7 cellular contexts compared by ENCODE assay signal in the genomic region with DNA sequence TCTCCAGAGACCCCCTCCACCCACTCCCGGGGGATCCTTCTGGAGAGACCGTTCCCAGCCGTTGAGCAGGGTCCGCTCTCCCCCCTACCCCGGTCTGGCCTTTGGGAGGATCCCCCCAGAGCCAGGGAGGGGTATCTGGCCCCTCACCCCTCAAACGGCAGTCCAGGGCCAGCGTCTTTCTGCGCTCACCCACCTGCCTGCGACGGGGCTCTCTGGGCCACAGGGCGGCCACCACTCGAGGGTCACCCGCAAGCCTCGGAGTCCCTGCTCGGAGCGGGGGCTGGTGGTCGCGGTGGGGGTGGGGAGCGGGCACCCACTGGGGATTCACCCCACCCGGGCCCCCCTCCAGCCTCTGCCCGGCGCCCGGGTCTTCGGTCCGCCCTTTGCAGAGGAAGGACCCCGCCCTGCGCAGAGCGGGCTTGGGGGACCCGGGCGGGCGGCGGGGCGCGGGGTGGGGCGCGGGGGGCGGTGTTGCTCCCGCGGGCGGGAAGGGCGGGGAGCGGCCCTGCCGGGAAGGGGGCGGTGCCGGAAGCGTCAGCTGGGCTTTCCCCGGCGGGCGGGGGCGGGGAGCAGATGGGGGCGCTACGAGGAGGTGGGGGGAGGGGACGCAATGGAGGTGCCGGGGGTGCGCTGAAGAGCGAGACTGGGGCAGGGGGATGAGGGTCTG. TPM values are rescaled to one million over a fixed set of nuclear protein-coding genes. Genes with fewer than 3 reads are reported as not detected.
DNase-seq lines count a peak whose midpoint lies in the region; ATAC-seq and TF ChIP-seq lines count a peak whose summit lies in the region.

No MANE protein-coding gene starts in this region.

- H3K9me3 Mint-ChIP-seq in activated naive CD4-positive, alpha-beta T cell treated with anti-CD3 and anti-CD28 coated beads, Interleukin-2, amount 10 ng/mL, durations not matched to agents 7 days and 5 days, result no peaks in the 10 kb centered on the region

- H3K27ac ChIP-seq in RWPE2 (ENCODE audit: poor library complexity, severe bottlenecking) (peak overlapping the region; percentile 76), gastrocnemius medialis (peak overlapping the region; percentile 96 to 99 (median 96))

- ATAC-seq in RWPE2 (ENCODE audit: low read depth) (peak; percentile 2; the same call in 1 of the 3 replicates), left cardiac atrium (peak; percentile 29 to 51), gastrocnemius medialis (no peak), GM18519 (IDR thresholded peaks at IDR 0.05; ENCODE audit: low FRiP score, unreplicated experiment) (no peak)

- intact Hi-C loops in left cardiac atrium (cut with DNase I), result loop anchor here (5.0 kb wide), 2 partner anchors 37 to 57 kb away; no protein-coding TSS in a partner anchor
- intact Hi-C loops in gastrocnemius medialis (cut with DNase I; ENCODE audit: low total_unique reads), result loop anchor here (5.0 to 10.0 kb wide), 2 partner anchors 270 to 407 kb away; a partner anchor contains a TSS

- H3K27me3 ChIP-seq in H7 (ENCODE audit: control insufficient read depth, insufficient read depth, low read length) (peaks cover 4% of the 10 kb centered on the region), RWPE2 (ENCODE audit: insufficient read depth, poor library complexity, severe bottlenecking) (no peaks in the 10 kb centered on the region), gastrocnemius medialis (no peaks in the 10 kb centered on the region)

- H3K4me3 ChIP-seq in H7 (ENCODE audit: insufficient read depth, low read depth, low read length) (peak overlapping the region; percentile 34), RWPE2 (ENCODE audit: severe bottlenecking) (peak overlapping the region; percentile 29), gastrocnemius medialis (peak overlapping the region; percentile 51 to 87 (median 60))

- peak overlapping the region; percentile 62 for H3K27ac Mint-ChIP-seq in activated naive CD4-positive, alpha-beta T cell treated with anti-CD3 and anti-CD28 coated beads, Interleukin-2, amount 10 ng/mL, durations not matched to agents 7 days and 5 days

- no peaks in the 10 kb centered on the region for H3K36me3 Mint-ChIP-seq in activated naive CD4-positive, alpha-beta T cell treated with anti-CD3 and anti-CD28 coated beads, Interleukin-2, amount 10 ng/mL, durations not matched to agents 7 days and 5 days

- TF ChIP-seq POLR2A in gastrocnemius medialis (IDR thresholded peaks at IDR 0.05), result no peak

- no peaks in the 10 kb centered on the region for H3K27me3 Mint-ChIP-seq in activated naive CD4-positive, alpha-beta T cell treated with anti-CD3 and anti-CD28 coated beads, Interleukin-2, amount 10 ng/mL, durations not matched to agents 7 days and 5 days

- peak; percentile 95 for DNase-seq in H7
- DNase-seq in RWPE2 (ENCODE audit: low spot score), result no peak
- DNase-seq in activated naive CD4-positive, alpha-beta T cell treated with anti-CD3 and anti-CD28 coated beads, Interleukin-2, amount 10 ng/mL, durations not matched to agents 7 days and 5 days, result peak; percentile 91
- peak; percentile 93 for DNase-seq in left cardiac atrium
- DNase-seq in gastrocnemius medialis, result peak; percentile 72 to 77
- DNase-seq in HT-29 (ENCODE audit: low spot score), result no peak

- TF ChIP-seq CTCF in RWPE2 (IDR thresholded peaks at IDR 0.05; ENCODE audit: poor library complexity, severe bottlenecking), result no peak
- TF ChIP-seq CTCF in gastrocnemius medialis (IDR thresholded peaks at IDR 0.05 in 4 of 5, conservative IDR thresholded peaks at IDR 0.05 in 1 of 5), result no peak

- in situ Hi-C loops in gastrocnemius medialis (cut with MboI; ENCODE audit: low sequenced_read_pairs in 4 of 4), result loop anchor here (5.0 to 10.0 kb wide), 6 partner anchors 50 to 270 kb away; a partner anchor contains a TSS

- H3K9me3 ChIP-seq in RWPE2 (ENCODE audit: severe bottlenecking), result no peaks in the 10 kb centered on the region
- no peaks in the 10 kb centered on the region for H3K9me3 ChIP-seq in gastrocnemius medialis

- H3K4me1 ChIP-seq in RWPE2 (ENCODE audit: insufficient read depth, poor library complexity, severe bottlenecking) (peaks cover 12% of the 10 kb centered on the region), gastrocnemius medialis (peaks cover 60 to 61% of the 10 kb centered on the region in 2 donors)

- peak overlapping the region; percentile 60 for H3K4me3 Mint-ChIP-seq in activated naive CD4-positive, alpha-beta T cell treated with anti-CD3 and anti-CD28 coated beads, Interleukin-2, amount 10 ng/mL, durations not matched to agents 7 days and 5 days

- H3K36me3 ChIP-seq in H7 (replicated peaks; ENCODE audit: control insufficient read depth, insufficient read depth, low read length) (no peaks in the 10 kb centered on the region), RWPE2 (ENCODE audit: low read depth) (no peaks in the 10 kb centered on the region), gastrocnemius medialis (no peaks in the 10 kb centered on the region)

- CTCF ChIA-PET in activated naive CD4-positive, alpha-beta T cell treated with anti-CD3 and anti-CD28 coated beads, Interleukin-2, amount 10 ng/mL, durations not matched to agents 7 days and 5 days (lab: Charles Lee), result no interaction called here

- H3K4me1 Mint-ChIP-seq in activated naive CD4-positive, alpha-beta T cell treated with anti-CD3 and anti-CD28 coated beads, Interleukin-2, amount 10 ng/mL, durations not matched to agents 7 days and 5 days, result peaks cover 47% of the 10 kb centered on the region

RNA-seq across cellular contexts. Expression of a gene that starts 16.6 kb away (rescaled TPM):
- total RNA-seq in H7 (2014; rRNA removed; shearing (Covaris generic)), result 22.8 and 45.6 TPM in 2 replicates
- total RNA-seq in left cardiac atrium, result 10 to 100 TPM; 30.1 to 43.7 TPM
- total RNA-seq in gastrocnemius medialis, result 10 to 100 TPM in 3 of 4 donors, 1 to 10 TPM in 1; 8.9 to 15.0 (median 13.0) TPM
- total RNA-seq in HT-29 (2014; rRNA removed; shearing (Covaris generic)), result 70.4 and 75.0 TPM in 2 replicates

RNA-seq across cellular contexts. Expression of a gene that starts 16.8 kb away (rescaled TPM):
- 28.5 and 32.9 TPM in 2 replicates for total RNA-seq in H7 (2014; rRNA removed; shearing (Covaris generic))
- total RNA-seq in left cardiac atrium (10 to 100 TPM; 15.3 to 15.9 TPM), gastrocnemius medialis (1 to 10 TPM; 6.4 to 9.6 (median 8.2) TPM)
- 17.9 and 27.1 TPM in 2 replicates for total RNA-seq in HT-29 (2014; rRNA removed; shearing (Covaris generic))

RNA-seq across cellular contexts. Expression of a gene that starts 25.5 kb away (rescaled TPM):
- 71.2 and 79.7 TPM in 2 replicates for total RNA-seq in H7 (2014; rRNA removed; shearing (Covaris generic))
- 10 to 100 TPM; 44.1 to 66.8 TPM for total RNA-seq in left cardiac atrium
- 100 to 1,000 TPM; 165 to 327 (median 188) TPM for total RNA-seq in gastrocnemius medialis
- 161 and 183 TPM in 2 replicates for total RNA-seq in HT-29 (2014; rRNA removed; shearing (Covaris generic))

Comparison
In these comparisons a context has a peak if more than half of its experiments do, and no peak if none do; other contexts are left out.
1. DNase-seq: peak in H7 (single experiment), activated naive CD4-positive, alpha-beta T cell treated with anti-CD3 and anti-CD28 coated beads, Interleukin-2, amount 10 ng/mL, durations not matched to agents 7 days and 5 days (single experiment), left cardiac atrium (single experiment) and gastrocnemius medialis (2 of 2); none in RWPE2 (single experiment) and HT-29 (single experiment).
2. ATAC-seq: peak in RWPE2 (single experiment) and left cardiac atrium (2 of 2); none in gastrocnemius medialis (0 of 2) and GM18519 (single experiment).
3. Peak in every context shown above with its lines, with median percentiles within 50 percentile points of each other: H3K4me3 ChIP-seq.